Comparison of ENCODE assay signal across 8 cellular contexts in genomic region chr10:132538790-132539421, GRCh38. TPM values are rescaled to one million over a fixed set of nuclear protein-coding genes. Genes with fewer than 3 reads are reported as not detected.
DNase-seq lines count a peak whose midpoint lies in the region; ATAC-seq and TF ChIP-seq lines count a peak whose summit lies in the region.

No MANE protein-coding gene starts in this region.

- peak overlapping the region; percentile 99 for H3K4me2 ChIP-seq in GM23248 (ENCODE audit: unreplicated experiment)

- no peaks in the 10 kb centered on the region for H3K9me3 ChIP-seq in GM23248 (ENCODE audit: low read depth)
- H3K9me3 ChIP-seq in heart right ventricle: no peaks in the 10 kb centered on the region

- peaks cover 51% of the 10 kb centered on the region for H3K4me1 Mint-ChIP-seq in WTC11

- H3K4me3 Mint-ChIP-seq in WTC11: peak overlapping the region; percentile 86

- peaks cover 6% of the 10 kb centered on the region for H4K20me1 ChIP-seq in GM23248 (ENCODE audit: insufficient read depth)

- H3K9me2 ChIP-seq in GM23248 (ENCODE audit: insufficient read depth): no peaks in the 10 kb centered on the region

- ATAC-seq in WTC11 (no peak), heart right ventricle (no peak)

- 0 out of 2 replicates have a peak overlapping the region, but pooled peaks have one; percentile 57 for H2AFZ ChIP-seq in GM23248

- no peaks in the 10 kb centered on the region for H3K9me3 Mint-ChIP-seq in WTC11

- H3K36me3 ChIP-seq in GM23248 (ENCODE audit: low read depth) (no peaks in the 10 kb centered on the region), heart right ventricle (peaks cover 0 to 11% (median 0%) of the 10 kb centered on the region in 9 donors)

- H3K79me2 ChIP-seq in GM23248 (ENCODE audit: insufficient read depth): peaks cover 53% of the 10 kb centered on the region

- H3K27ac Mint-ChIP-seq in WTC11: no peak overlapping the region

- H3K27me3 Mint-ChIP-seq in WTC11 (ENCODE audit: low read depth): peaks cover 13% of the 10 kb centered on the region

- POLR2A ChIA-PET in WTC11 (lab: Charles Lee): no interaction called here

- no peaks in the 10 kb centered on the region; the same call in 1 of the 2 replicates for H3K36me3 Mint-ChIP-seq in WTC11

- in situ Hi-C loops in GM23248 (cut with MboI): no loop called here
- in situ Hi-C loops in ACHN (cut with HindIII; ENCODE audit: low pct_ligation_motif_present, low pct_unique_long_range_greater_than_20kb, low sequenced_read_pairs): no loop called here

- H3K27me3 ChIP-seq in GM23248 (replicated peaks; ENCODE audit: insufficient read depth) (no peaks in the 10 kb centered on the region), heart right ventricle (no peaks in the 10 kb centered on the region)

- intact Hi-C loops in heart right ventricle (cut with DNase I): loop anchor here in 7 of 10 donors (2.0 to 10.0 kb wide), 8 partner anchors 48 to 98 kb away; no protein-coding TSS in a partner anchor

- H3K4me1 ChIP-seq in GM23248 (ENCODE audit: insufficient read depth): peaks cover 35% of the 10 kb centered on the region
- peaks cover 25 to 69% (median 59%) of the 10 kb centered on the region in 9 donors for H3K4me1 ChIP-seq in heart right ventricle

- peak overlapping the region; percentile 81 for H3K4me3 ChIP-seq in GM23248
- H3K4me3 ChIP-seq in heart right ventricle: peak overlapping the region; percentile 23 to 90 (median 82)
- peak overlapping the region; percentile 42 to 77 (median 50) for H3K4me3 ChIP-seq in skin epidermis

- peaks cover 21% of the 10 kb centered on the region for H3F3A ChIP-seq in GM23248 (ENCODE audit: insufficient read depth)

- H3K27ac ChIP-seq in GM23248 (peak overlapping the region; percentile 60), heart right ventricle (peak overlapping the region; percentile 56 to 91 (median 88)), skin epidermis (peak overlapping the region in 19 of 21 experiments; percentile 9 to 91 (median 70))

- WGBS in GM23248 (ENCODE audit: low coverage in 1 of 2, low lambda C conversion rate in 2 of 2, missing lambda C conversion rate in 2 of 2), 2 experiments: 66 to 69% methylated on average over 2 of the region's 2 CpGs
- 21 to 25% methylated on average over 2 of the region's 2 CpGs for WGBS in heart right ventricle, 2 donors

- CTCF ChIA-PET in WTC11 (lab: Charles Lee): no interaction called here

- DNase-seq in GM23248 (no peak), WTC11 (ENCODE audit: low spot score) (peak; percentile 7), heart right ventricle (no peak), NCI-H446 (lab: John Stamatoyannopoulos, UW) (no peak), ACHN (no peak), foreskin melanocyte (no peak), HUDEP-2 (lab: John Stamatoyannopoulos, UW; ENCODE audit: unreplicated experiment in 76 of 76) (no peak)

- TF ChIP-seq CTCF in WTC11 (IDR thresholded peaks at IDR 0.05) (no peak), heart right ventricle (IDR thresholded peaks at IDR 0.05) (no peak)

- peak overlapping the region; percentile 92 for H3K9ac ChIP-seq in GM23248

TF ChIP-seq in WTC11, 78 proteins besides CTCF, POLR2A, EP300 and RAD21:
- no peak for TF ChIP-seq ZNF425 (CRISPR knock-in tag; conservative IDR thresholded peaks at IDR 0.05)
- TF ChIP-seq MLX (CRISPR knock-in tag; IDR thresholded peaks at IDR 0.05): no peak
- TF ChIP-seq SP1 (CRISPR knock-in tag; conservative IDR thresholded peaks at IDR 0.05): no peak
- TF ChIP-seq ZMAT4 (CRISPR knock-in tag; IDR thresholded peaks at IDR 0.05): no peak
- no peak for TF ChIP-seq ZNF512 (CRISPR knock-in tag; IDR thresholded peaks at IDR 0.05; ENCODE audit: borderline replicate concordance)
- no peak for TF ChIP-seq NFYB (CRISPR knock-in tag; conservative IDR thresholded peaks at IDR 0.05; ENCODE audit: low read depth)
- TF ChIP-seq NFATC4 (CRISPR knock-in tag; IDR thresholded peaks at IDR 0.05): no peak

RNA-seq across cellular contexts. Expression of gene INPP5A, which starts 1.3 kb away (rescaled TPM):
- 35.2 and 39.3 TPM in 2 replicates for total RNA-seq in GM23248 (2014; rRNA removed; shearing (Covaris generic))
- polyA plus RNA-seq in GM23248 (2016; fragmentation: Nextera tagmentation; extraction: Ambion mirVana) (2.3 and 2.8 TPM in 2 replicates), heart right ventricle (10 to 100 TPM; 30.4 to 45.1 TPM)
- total RNA-seq in WTC11 (2021) (20.0 to 22.1 TPM (median 21.5 TPM) in 3 replicates), heart right ventricle (100 to 1,000 TPM in 8 of 10 donors, 10 to 100 TPM in 2; 92.6 to 122 (median 109) TPM)
